ENCODE assay signal across 2 cellular contexts in the genomic region with DNA sequence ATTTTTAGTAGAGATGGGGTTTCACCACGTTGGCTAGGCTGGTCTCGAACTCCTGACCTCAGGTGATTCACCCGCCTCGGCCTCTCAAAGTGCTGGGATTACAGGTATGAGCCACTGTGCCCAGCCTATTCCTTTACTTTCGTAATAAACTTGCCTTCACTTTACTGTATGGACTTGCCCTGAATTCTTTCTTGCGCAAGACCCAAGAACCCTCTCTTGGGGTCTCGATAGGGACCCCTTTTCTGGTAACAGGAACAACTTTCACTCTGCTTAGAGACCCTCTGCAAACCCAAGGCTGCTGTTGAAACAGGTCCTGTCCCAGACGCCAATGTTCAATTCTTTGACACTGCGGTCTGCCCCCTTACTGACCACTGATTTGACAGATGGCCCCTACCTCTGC. TPM values are rescaled to one million over a fixed set of nuclear protein-coding genes. Genes with fewer than 3 reads are reported as not detected.
"Had no signal": no experiment of that assay in that cellular context is flagged by ENCODE, and none has a peak within 500 bp of the region (broad histone marks: within the 10 kb centered on the region; RNA-seq: fewer than 3 reads in every experiment).

No MANE protein-coding gene starts in this region.

RNA-seq across cellular contexts. Expression of gene ADRA1D, which starts 29.7 kb away (rescaled TPM):
- total RNA-seq: H4 had no signal
- polyA plus RNA-seq: GM23338 had no signal
